Comparison of ENCODE assay signal across 34 cellular contexts in genomic region chr9:106059886-106060285, GRCh38.
"Had no signal": no experiment of that assay in that cellular context is flagged by ENCODE, and none has a peak within 500 bp of the region (broad histone marks: within the 10 kb centered on the region; RNA-seq: fewer than 3 reads in every experiment).

No MANE protein-coding gene starts in this region.

- H3K36me3 Mint-ChIP-seq: activated naive CD8-positive, alpha-beta T cell treated with anti-CD3 and anti-CD28 coated beads for 36 hours had no signal

- H3K4me1 Mint-ChIP-seq: activated CD4-positive, alpha-beta T cell treated with anti-CD3 and anti-CD28 coated beads, Interleukin-2, amount 10 ng/mL, durations not matched to agents 24 days and 14 days; activated naive CD8-positive, alpha-beta T cell treated with anti-CD3 and anti-CD28 coated beads for 36 hours; activated T-helper 17 cell treated with anti-CD3 and anti-CD28 coated beads, Interleukin-2, amount 50 U/mL, for 72 hours; central memory CD8-positive, alpha-beta T cell had no signal

- H3K4me1 ChIP-seq: ascending aorta had no signal

- FAIRE-seq: RCC 7860 had no signal

- H3K4me2 ChIP-seq: PC-9 had no signal

- H3K4me3 ChIP-seq: ascending aorta, cardiac muscle cell, PC-9 had no signal

- H3K4me3 Mint-ChIP-seq: activated CD4-positive, alpha-beta T cell treated with anti-CD3 and anti-CD28 coated beads, Interleukin-2, amount 10 ng/mL, durations not matched to agents 24 days and 14 days; activated CD8-positive, alpha-beta T cell treated with anti-CD3 and anti-CD28 coated beads for 36 hours; activated naive CD8-positive, alpha-beta T cell treated with anti-CD3 and anti-CD28 coated beads for 36 hours; activated T-cell treated with anti-CD3 and anti-CD28 coated beads, Interleukin-2, amount 50 U/mL, for 72 hours; activated T-helper 17 cell treated with anti-CD3 and anti-CD28 coated beads, Interleukin-2, amount 50 U/mL, for 72 hours; central memory CD8-positive, alpha-beta T cell had no signal

- DNase-seq: activated CD4-positive, alpha-beta T cell treated with anti-CD3 and anti-CD28 coated beads, Interleukin-2, amount 10 ng/mL, durations not matched to agents 24 days and 14 days; activated CD4-positive, alpha-beta T cell treated with anti-CD3 and anti-CD28 coated beads, Interleukin-2, amount 50 U/mL, for 4 hours; activated CD8-positive, alpha-beta T cell treated with anti-CD3 and anti-CD28 coated beads for 36 hours; activated effector memory CD4-positive, alpha-beta T cell treated with anti-CD3 and anti-CD28 coated beads, Interleukin-2, amount 50 U/mL, for 16 hours; activated naive CD4-positive, alpha-beta T cell; activated naive CD4-positive, alpha-beta T cell treated with anti-CD3 and anti-CD28 coated beads, Interleukin-2, amount 50 U/mL, for 16 hours; activated naive CD8-positive, alpha-beta T cell treated with anti-CD3 and anti-CD28 coated beads for 36 hours; activated T-cell treated with anti-CD3 and anti-CD28 coated beads, Interleukin-2, amount 50 U/mL, for 1 hour; activated T-cell treated with anti-CD3 and anti-CD28 coated beads, Interleukin-2, amount 50 U/mL, for 72 hours; amniotic stem cell; Karpas-422; KBM-7; NCI-H1048; NCI-H1105 treated with DMSO at 0.1 percent for 48 hours; NCI-H1436; NCI-H1694; NCI-H2029 treated with DMSO at 0.1 percent for 48 hours; NCI-H2107; NCI-H510A; NCI-H69; PC-9; SIG-M5; T-helper 1 cell; T-helper 2 cell; T-helper 9 cell had no signal

- H2AFZ ChIP-seq: PC-9 had no signal

- H3K9me3 ChIP-seq: ascending aorta had no signal

- H3K27me3 Mint-ChIP-seq: activated CD4-positive, alpha-beta T cell treated with anti-CD3 and anti-CD28 coated beads, Interleukin-2, amount 10 ng/mL, durations not matched to agents 24 days and 14 days; activated CD8-positive, alpha-beta T cell treated with anti-CD3 and anti-CD28 coated beads for 36 hours; activated naive CD8-positive, alpha-beta T cell treated with anti-CD3 and anti-CD28 coated beads for 36 hours; activated T-helper 17 cell treated with anti-CD3 and anti-CD28 coated beads, Interleukin-2, amount 50 U/mL, for 72 hours; central memory CD8-positive, alpha-beta T cell had no signal

- H3K27ac Mint-ChIP-seq: activated CD4-positive, alpha-beta T cell treated with anti-CD3 and anti-CD28 coated beads, Interleukin-2, amount 10 ng/mL, durations not matched to agents 24 days and 14 days; activated CD8-positive, alpha-beta T cell treated with anti-CD3 and anti-CD28 coated beads for 36 hours; activated naive CD8-positive, alpha-beta T cell treated with anti-CD3 and anti-CD28 coated beads for 36 hours; activated T-cell treated with anti-CD3 and anti-CD28 coated beads, Interleukin-2, amount 50 U/mL, for 72 hours; activated T-helper 17 cell treated with anti-CD3 and anti-CD28 coated beads, Interleukin-2, amount 50 U/mL, for 72 hours had no signal

- H3K27me3 ChIP-seq: ascending aorta, cardiac muscle cell had no signal

- H3K9me3 Mint-ChIP-seq: activated CD8-positive, alpha-beta T cell treated with anti-CD3 and anti-CD28 coated beads for 36 hours; activated naive CD8-positive, alpha-beta T cell treated with anti-CD3 and anti-CD28 coated beads for 36 hours had no signal

- ATAC-seq: activated CD8-positive, alpha-beta T cell treated with anti-CD3 and anti-CD28 coated beads for 36 hours; activated T-cell treated with anti-CD3 and anti-CD28 coated beads, Interleukin-2, amount 50 U/mL, for 72 hours; activated T-helper 17 cell treated with anti-CD3 and anti-CD28 coated beads, Interleukin-2, amount 50 U/mL, for 72 hours; Right ventricle myocardium inferior; SK-N-SH treated with all-trans-retinoic acid at 6 μM for 48 hours had no signal

- H3K36me3 ChIP-seq: ascending aorta, cardiac muscle cell had no signal

- H3K27ac ChIP-seq: ascending aorta, cardiac muscle cell, PC-9, RWPE1, VCaP had no signal
